ENCODE assay signal across 20 cellular contexts in genomic region chr1:172529304-172529703, GRCh38. TPM values are rescaled to one million over a fixed set of nuclear protein-coding genes. Genes with fewer than 3 reads are reported as not detected.
DNase-seq lines count a peak whose midpoint lies in the region; ATAC-seq, FAIRE-seq and TF ChIP-seq lines count a peak whose summit lies in the region.
"Had no signal": no experiment of that assay in that cellular context is flagged by ENCODE, and none has a peak within 500 bp of the region (broad histone marks: within the 10 kb centered on the region; RNA-seq: fewer than 3 reads in every experiment).

No MANE protein-coding gene starts in this region.

- TF ChIP-seq RAD21 in HepG2 (CRISPR knock-in tag; IDR thresholded peaks at IDR 0.05) (no peak), K562 (CRISPR knock-in tag; conservative IDR thresholded peaks at IDR 0.05 in 1 of 2, IDR thresholded peaks at IDR 0.05 in 1 of 2) (no peak)

- no peak overlapping the region for H3K9ac ChIP-seq in HepG2 (ENCODE audit: insufficient read depth, low read depth, low read length)
- H3K9ac ChIP-seq in K562 (ENCODE audit: insufficient read depth in 1 of 2, low read depth in 2 of 2, low read length in 2 of 2), result no peak overlapping the region
- H3K9ac ChIP-seq: BLaER1 treated with 17β-estradiol and CSF1 and Interleukin-3, amounts not matched to agents 10 nM and 100 nM had no signal

- no peaks in the 10 kb centered on the region for H4K20me1 ChIP-seq in HepG2 (ENCODE audit: insufficient read depth, low read length)
- H4K20me1 ChIP-seq in K562 (replicated peaks; ENCODE audit: control insufficient read depth, insufficient read depth, low read length), result peaks cover 7% of the 10 kb centered on the region; the same call in 1 of the 2 replicates

- in situ Hi-C loops in HepG2 (cut with HindIII; ENCODE audit: extremely low pct_ligation_motif_present, low pct_unique_long_range_greater_than_20kb), result no loop called here
- in situ Hi-C loops in K562 (cut with MboI), result no loop called here

- ATAC-seq in HepG2 (no peak), right lobe of liver (no peak), K562 (no peak), HG03565 (IDR thresholded peaks at IDR 0.05; ENCODE audit: unreplicated experiment) (no peak), aorta (ENCODE audit: low FRiP score) (no peak)
- ATAC-seq: A549; CD8-positive, alpha-beta T cell; GM12878 had no signal

- H3K79me2 ChIP-seq in HepG2 (ENCODE audit: insufficient read depth, low read length) (peaks cover 12% of the 10 kb centered on the region), K562 (ENCODE audit: control insufficient read depth, insufficient read depth, low read length) (peaks cover 12% of the 10 kb centered on the region)

- H3K9me1 ChIP-seq in K562 (ENCODE audit: control insufficient read depth, insufficient read depth, low read length), result no peaks in the 10 kb centered on the region

- H3K27ac ChIP-seq in HepG2 (ENCODE audit: extremely low read length, insufficient read depth, low read length), result no peak overlapping the region
- H3K27ac ChIP-seq in right lobe of liver, result no peak overlapping the region
- H3K27ac ChIP-seq in K562 (ENCODE audit: extremely low read depth, low read depth, low read length), result no peak overlapping the region
- no peak overlapping the region for H3K27ac ChIP-seq in aorta (ENCODE audit: low read depth in 1 of 2, low read length in 2 of 2)
- H3K27ac ChIP-seq: 22Rv1; A549; BLaER1 treated with 17β-estradiol and CSF1 and Interleukin-3, amounts not matched to agents 10 nM and 100 nM had no signal

- H3K4me3 ChIP-seq in HepG2 (replicated peaks in 1 of 3; ENCODE audit: insufficient read depth in 1 of 3, low read depth in 2 of 3, low read length in 3 of 3) (no peak overlapping the region), right lobe of liver (no peak overlapping the region), K562 (no peak overlapping the region), aorta (ENCODE audit: low read length in 2 of 2) (no peak overlapping the region)
- H3K4me3 ChIP-seq: A549; BLaER1 treated with 17β-estradiol and CSF1 and Interleukin-3, amounts not matched to agents 10 nM and 100 nM; GM12878 had no signal

- peaks cover 29% of the 10 kb centered on the region for H3K4me1 ChIP-seq in HepG2 (ENCODE audit: insufficient read depth, low read length)
- H3K4me1 ChIP-seq in right lobe of liver, result peaks cover 0 to 9% (median 2%) of the 10 kb centered on the region in 4 donors
- peaks cover 3 to 23% of the 10 kb centered on the region in 2 experiments; a peak in 3 of 5 replicates for H3K4me1 ChIP-seq in K562 (replicated peaks in 1 of 2; ENCODE audit: control insufficient read depth in 2 of 2, insufficient read depth in 2 of 2, low read length in 2 of 2)
- no peaks in the 10 kb centered on the region for H3K4me1 ChIP-seq in aorta (ENCODE audit: control insufficient read depth in 1 of 2, insufficient read depth in 2 of 2, low read length in 2 of 2)

- H2AFZ ChIP-seq in HepG2 (ENCODE audit: low read length) (no peak overlapping the region), K562 (ENCODE audit: low read depth, low read length) (peak overlapping the region; percentile 75)

- TF ChIP-seq CTCF in HepG2 (CRISPR knock-in tag; IDR thresholded peaks at IDR 0.05), result no peak
- no peak for TF ChIP-seq CTCF in right lobe of liver (IDR thresholded peaks at IDR 0.05)
- TF ChIP-seq CTCF in K562 (IDR thresholded peaks at IDR 0.05 in 2 of 3, conservative IDR thresholded peaks at IDR 0.05 in 1 of 3; ENCODE audit: insufficient read depth in 2 of 3, low read depth in 1 of 3, low read length in 3 of 3), result no peak

- DNase-seq in HepG2 (ENCODE audit: low spot score), result peak; percentile 24
- DNase-seq in right lobe of liver, result no peak
- no peak for DNase-seq in K562 (ENCODE audit: extremely low read depth in 1 of 4, low spot score in 3 of 4)
- DNase-seq in HPDE6-E6E7 (ENCODE audit: extremely low spot score), result no peak
- DNase-seq in aorta, result no peak
- DNase-seq: AML-193; Calu3; CD4-positive, alpha-beta T cell; CD8-positive, alpha-beta T cell; DMS79 treated with DMSO at 0.1 percent for 48 hours had no signal

- intact Hi-C loops in HepG2 (cut with micrococcal nuclease; ENCODE audit: unreplicated experiment) (no loop called here), right lobe of liver (cut with DNase I) (no loop called here), K562 (cut with micrococcal nuclease) (no loop called here), aorta (cut with DNase I) (no loop called here)

- CTCF ChIA-PET in HepG2 (lab: Yijun Ruan, JAX; ENCODE audit: low intra/inter-chr PET ratio, low total read pairs) (no interaction called here), K562 (lab: Yijun Ruan, JAX; ENCODE audit: low intra/inter-chr PET ratio) (no interaction called here)

- POLR2A ChIA-PET in HepG2 (lab: Yijun Ruan, JAX), result no interaction called here
- POLR2A ChIA-PET in K562 (lab: Yijun Ruan, JAX), result no interaction called here

- H3K9me3 ChIP-seq in HepG2 (ENCODE audit: low read length) (no peaks in the 10 kb centered on the region), right lobe of liver (no peaks in the 10 kb centered on the region), K562 (replicated peaks; ENCODE audit: control insufficient read depth, insufficient read depth, low read depth, low read length) (no peaks in the 10 kb centered on the region), aorta (ENCODE audit: control insufficient read depth, low read length) (no peaks in the 10 kb centered on the region)
- H3K9me3 ChIP-seq: A549; BLaER1 treated with 17β-estradiol and CSF1 and Interleukin-3, amounts not matched to agents 10 nM and 100 nM; Caco-2 had no signal

- TF ChIP-seq POLR2A in HepG2 (IDR thresholded peaks at IDR 0.05; ENCODE audit: insufficient read depth in 1 of 2, low read depth in 2 of 2, low read length in 2 of 2) (no peak), right lobe of liver (IDR thresholded peaks at IDR 0.05) (no peak), K562 (conservative IDR thresholded peaks at IDR 0.05) (no peak)

- H3K4me2 ChIP-seq in HepG2 (ENCODE audit: low read depth, low read length) (no peak overlapping the region), K562 (ENCODE audit: insufficient read depth, low read length) (no peak overlapping the region)
- H3K4me2 ChIP-seq: A549; BLaER1 treated with 17β-estradiol and CSF1 and Interleukin-3, amounts not matched to agents 10 nM and 100 nM had no signal

- TF ChIP-seq EP300 in HepG2 (IDR thresholded peaks at IDR 0.05; ENCODE audit: low read depth in 2 of 2, low read length in 2 of 2) (no peak), HepG2 (CRISPR knock-in tag; IDR thresholded peaks at IDR 0.05; ENCODE audit: borderline replicate concordance) (no peak), K562 (IDR thresholded peaks at IDR 0.05; ENCODE audit: low read length) (no peak)

- BruUV-seq in HepG2 (replicated peaks; lab: Mats Ljungman, UMichigan) (no TSS peak), K562 (replicated peaks; lab: Mats Ljungman, UMichigan) (no TSS peak)

- H3K36me3 ChIP-seq in HepG2 (replicated peaks in 1 of 2; ENCODE audit: control insufficient read depth in 1 of 2, insufficient read depth in 2 of 2, low read length in 2 of 2) (no peaks in the 10 kb centered on the region), right lobe of liver (no peaks in the 10 kb centered on the region), K562 (ENCODE audit: control insufficient read depth, insufficient read depth, low read length) (no peaks in the 10 kb centered on the region), aorta (ENCODE audit: control insufficient read depth in 1 of 2, insufficient read depth in 2 of 2, low read length in 1 of 2) (no peaks in the 10 kb centered on the region)
- H3K36me3 ChIP-seq: BLaER1 treated with 17β-estradiol and CSF1 and Interleukin-3, amounts not matched to agents 10 nM and 100 nM had no signal

- FAIRE-seq in HepG2 (lab: Jason Lieb, UNC) (no peak), TTC549 (lab: Jason Lieb, UNC) (peak; percentile 38), K562 (lab: Jason Lieb, UNC) (no peak)
- FAIRE-seq: A549, D721Med, G401.6, GM12878, GM18507 had no signal

- 7% methylated on average over 4 of the region's 4 CpGs for WGBS in HepG2 (ENCODE audit: low lambda C conversion rate)
- WGBS in right lobe of liver (ENCODE audit: insufficient coverage, low coverage, low lambda C conversion rate, missing lambda C conversion rate), result 77% methylated on average over 4 of the region's 4 CpGs
- 72% methylated on average over 4 of the region's 4 CpGs for WGBS in K562 (ENCODE audit: insufficient coverage, low coverage, missing lambda C conversion rate)
- WGBS in aorta, 2 donors, result 76 to 81% methylated on average over 4 of the region's 4 CpGs

- no peaks in the 10 kb centered on the region; a peak in 1 of 5 replicates for H3K27me3 ChIP-seq in HepG2 (ENCODE audit: control insufficient read depth in 1 of 2, insufficient read depth in 2 of 2, low read length in 2 of 2)
- no peaks in the 10 kb centered on the region for H3K27me3 ChIP-seq in right lobe of liver
- no peaks in the 10 kb centered on the region for H3K27me3 ChIP-seq in K562 (ENCODE audit: control insufficient read depth in 2 of 2, insufficient read depth in 2 of 2, low read length in 2 of 2)
- H3K27me3 ChIP-seq in aorta (ENCODE audit: control insufficient read depth in 1 of 2, insufficient read depth in 2 of 2, low read length in 1 of 2), result no peaks in the 10 kb centered on the region
- H3K27me3 ChIP-seq: BLaER1 treated with 17β-estradiol and CSF1 and Interleukin-3, amounts not matched to agents 10 nM and 100 nM had no signal

RNA-seq across cellular contexts. Expression of gene SUCO, which starts 3.6 kb away (rescaled TPM):
- total RNA-seq in HepG2 (2016; rRNA removed; fragmentation: Illumina TruSeq; extraction: Trizol), result 17.0 and 25.5 TPM in 2 replicates
- total RNA-seq in HepG2 (2016; cell fraction: cytosol; rRNA removed; fragmentation: Illumina TruSeq; extraction: Trizol; ENCODE audit: low read depth), result 65.9 and 70.2 TPM in 2 replicates
- 13.9 and 25.8 TPM in 2 replicates for total RNA-seq in HepG2 (2016; cell fraction: insoluble cytoplasmic fraction; rRNA removed; fragmentation: Illumina TruSeq; extraction: Trizol)
- 31.7 and 38.0 TPM in 2 replicates for total RNA-seq in HepG2 (2016; cell fraction: membrane; rRNA removed; fragmentation: Illumina TruSeq; extraction: Trizol)
- 35.3 and 38.4 TPM in 2 replicates for total RNA-seq in HepG2 (2016; cell fraction: nucleus; rRNA removed; fragmentation: Illumina TruSeq; extraction: Trizol)
- 9.7 and 12.6 TPM in 2 replicates for polyA plus RNA-seq in HepG2 (2011; rRNA removed)
- 3.5 and 6.2 TPM in 2 replicates for polyA plus RNA-seq in HepG2 (2011; cell fraction: cytosol; rRNA removed)
- polyA plus RNA-seq in HepG2 (2011; cell fraction: nucleus; rRNA removed), result 8.8 and 9.3 TPM in 2 replicates
- polyA plus RNA-seq in HepG2 (2012), result 13.9 and 15.7 TPM in 2 replicates
- 0.59 and 1.2 TPM in 2 replicates for polyA plus RNA-seq in HepG2 (2016; cell fraction: cytosol; fragmentation: Illumina TruSeq; extraction: Trizol; ENCODE audit: low read depth)
- polyA plus RNA-seq in HepG2 (2016; cell fraction: insoluble cytoplasmic fraction; fragmentation: Illumina TruSeq; extraction: Trizol; ENCODE audit: low read depth), result 7.9 and 9.1 TPM in 2 replicates
- 2.2 and 2.3 TPM in 2 replicates for polyA plus RNA-seq in HepG2 (2016; cell fraction: membrane; fragmentation: Illumina TruSeq; extraction: Trizol; ENCODE audit: low read depth)
- 30.4 and 33.6 TPM in 2 replicates for polyA plus RNA-seq in HepG2 (2016; cell fraction: nucleus; fragmentation: Illumina TruSeq; extraction: Trizol; ENCODE audit: insufficient read depth, low read depth)
- polyA minus RNA-seq in HepG2 (2011; rRNA and poly(A)+ RNA removed; ENCODE audit: low replicate concordance), result 7.9 and 9.5 TPM in 2 replicates
- 16.8 and 28.4 TPM in 2 replicates for polyA minus RNA-seq in HepG2 (2011; cell fraction: cytosol; rRNA and poly(A)+ RNA removed)
- polyA minus RNA-seq in HepG2 (2011; cell fraction: nucleus; rRNA and poly(A)+ RNA removed), result 75.8 and 83.0 TPM in 2 replicates
- 10 to 100 TPM in 3 of 6 experiments, 1 to 10 TPM in 3; 6.6 to 17.9 (median 11.2) TPM for total RNA-seq in right lobe of liver
- total RNA-seq in K562 (2011; cell fraction: chromatin; rRNA removed; ENCODE audit: low replicate concordance), result 40.3 and 147 TPM in 2 replicates
- 13.8 and 22.6 TPM in 2 replicates for total RNA-seq in K562 (2011; cell fraction: nucleolus; rRNA removed)
- 55.4 and 77.5 TPM in 2 replicates for total RNA-seq in K562 (2011; cell fraction: nucleoplasm; rRNA removed)
- 9.1 and 9.4 TPM in 2 replicates for total RNA-seq in K562 (2014; rRNA removed)
- 19.2 and 22.3 TPM in 2 replicates for total RNA-seq in K562 (2014; rRNA removed; fragmentation: Illumina TruSeq; extraction: Trizol)
- total RNA-seq in K562 (2015; rRNA removed; fragmentation: Illumina TruSeq; extraction: Trizol), result 18.8 and 20.6 TPM in 2 replicates
- 15.9 and 18.5 TPM in 2 replicates for total RNA-seq in K562 (2021)
- 15.7 and 15.9 TPM in 2 replicates for polyA plus RNA-seq in K562 (2011; rRNA removed)
- 1.8 and 4.8 TPM in 2 replicates for polyA plus RNA-seq in K562 (2011; cell fraction: cytosol; rRNA removed)
- 13.8 and 22.3 TPM in 2 replicates for polyA plus RNA-seq in K562 (2011; cell fraction: nucleus; rRNA removed)
- 9.6 and 12.5 TPM in 2 replicates for polyA plus RNA-seq in K562 (2012)
- 11.5 and 14.3 TPM in 2 replicates for polyA plus RNA-seq in K562 (2014; fragmentation: Illumina TruSeq; extraction: Trizol)
- 1 to 10 TPM; 2.5 to 3.6 TPM for polyA plus RNA-seq in K562 (2014; fragmentation: Nextera tagmentation; extraction: Ambion mirVana)
- 8.0 and 10.7 TPM in 2 replicates for polyA plus RNA-seq in K562 (2014; rRNA removed)
- polyA minus RNA-seq in K562 (2011; rRNA and poly(A)+ RNA removed), result 39.5 and 71.3 TPM in 2 replicates
- polyA minus RNA-seq in K562 (2011; cell fraction: cytosol; rRNA and poly(A)+ RNA removed), result 17.1 and 19.9 TPM in 2 replicates
- polyA minus RNA-seq in K562 (2011; cell fraction: nucleus; rRNA and poly(A)+ RNA removed), result 35.9 and 73.6 TPM in 2 replicates
- total RNA-seq in aorta, result 10 to 100 TPM; 36.1 to 37.7 TPM
- polyA plus RNA-seq in aorta, result 1 to 10 TPM; 7.4 to 9.6 TPM

Comparison
In these comparisons a context has a peak if more than half of its experiments do, and no peak if none do; other contexts are left out.
1. Of the 241 proteins assayed by ChIP-seq in both HepG2 and K562: peak only in HepG2: BHLHE40 and TCF7; only in K562: KAT7; in both: none; in neither: 238.